23 cellular contexts compared by ENCODE assay signal in genomic region chr22:37690901-37691504, GRCh38.
"Had no signal": no experiment of that assay in that cellular context is flagged by ENCODE, and none has a peak within 500 bp of the region (broad histone marks: within the 10 kb centered on the region; RNA-seq: fewer than 3 reads in every experiment).

No MANE protein-coding gene starts in this region.

- H3K9me3 ChIP-seq: body of pancreas, colonic mucosa, mucosa of descending colon, thoracic aorta, upper lobe of right lung had no signal

- H3K27ac Mint-ChIP-seq: activated naive CD8-positive, alpha-beta T cell treated with anti-CD3 and anti-CD28 coated beads for 36 hours; endodermal cell; immature natural killer cell; memory B cell; stimulated activated memory B cell treated with anti-CD40 and anti-IgM and Interleukin-4, amounts not matched to agents 10 μg/mL and 1 μg/mL and 100 μg/mL, for 72 hours had no signal

- H3K4me3 ChIP-seq: body of pancreas, colonic mucosa, mucosa of descending colon, thoracic aorta, upper lobe of right lung had no signal

- DNase-seq: activated CD4-positive, alpha-beta T cell treated with anti-CD3 and anti-CD28 coated beads, Interleukin-2, amount 50 U/mL, for 4 hours; activated naive CD4-positive, alpha-beta T cell; activated naive CD8-positive, alpha-beta T cell treated with anti-CD3 and anti-CD28 coated beads for 36 hours; amygdala; body of pancreas; colonic mucosa; endodermal cell; erythroblast; immature natural killer cell; left ventricle myocardium superior; mucosa of descending colon; naive B cell; stimulated activated CD4-positive, alpha-beta T cell treated with anti-CD3 and anti-CD28 coated beads, Interleukin-4, amount 100 ng/mL, for 4 hours; SW 1271; T-helper 2 cell; upper lobe of right lung; WERI-Rb-1 had no signal

- H3K27me3 Mint-ChIP-seq: activated naive CD8-positive, alpha-beta T cell treated with anti-CD3 and anti-CD28 coated beads for 36 hours; central memory CD8-positive, alpha-beta T cell; memory B cell; naive B cell; stimulated activated memory B cell treated with anti-CD40 and anti-IgM and Interleukin-4, amounts not matched to agents 10 μg/mL and 1 μg/mL and 100 μg/mL, for 72 hours had no signal

- H3K9me3 Mint-ChIP-seq: activated naive CD8-positive, alpha-beta T cell treated with anti-CD3 and anti-CD28 coated beads for 36 hours; central memory CD8-positive, alpha-beta T cell; endodermal cell; immature natural killer cell; memory B cell; naive B cell; neural crest cell; stimulated activated memory B cell treated with anti-CD40 and anti-IgM and Interleukin-4, amounts not matched to agents 10 μg/mL and 1 μg/mL and 100 μg/mL, for 72 hours had no signal

- H3K4me3 Mint-ChIP-seq: activated naive CD8-positive, alpha-beta T cell treated with anti-CD3 and anti-CD28 coated beads for 36 hours; central memory CD8-positive, alpha-beta T cell; endodermal cell; immature natural killer cell; memory B cell; stimulated activated memory B cell treated with anti-CD40 and anti-IgM and Interleukin-4, amounts not matched to agents 10 μg/mL and 1 μg/mL and 100 μg/mL, for 72 hours had no signal

- H3K27me3 ChIP-seq: body of pancreas, colonic mucosa, upper lobe of right lung had no signal

- H3K27ac ChIP-seq: body of pancreas, colonic mucosa, thoracic aorta, upper lobe of right lung, WERI-Rb-1 had no signal

- ATAC-seq: body of pancreas; left ventricle myocardium superior; mucosa of descending colon; sciatic nerve; stimulated activated memory B cell treated with anti-CD40 and anti-IgM and Interleukin-4, amounts not matched to agents 10 μg/mL and 1 μg/mL and 100 μg/mL, for 72 hours; upper lobe of right lung had no signal
